ENCODE assay signal across 8 cellular contexts in the genomic region with DNA sequence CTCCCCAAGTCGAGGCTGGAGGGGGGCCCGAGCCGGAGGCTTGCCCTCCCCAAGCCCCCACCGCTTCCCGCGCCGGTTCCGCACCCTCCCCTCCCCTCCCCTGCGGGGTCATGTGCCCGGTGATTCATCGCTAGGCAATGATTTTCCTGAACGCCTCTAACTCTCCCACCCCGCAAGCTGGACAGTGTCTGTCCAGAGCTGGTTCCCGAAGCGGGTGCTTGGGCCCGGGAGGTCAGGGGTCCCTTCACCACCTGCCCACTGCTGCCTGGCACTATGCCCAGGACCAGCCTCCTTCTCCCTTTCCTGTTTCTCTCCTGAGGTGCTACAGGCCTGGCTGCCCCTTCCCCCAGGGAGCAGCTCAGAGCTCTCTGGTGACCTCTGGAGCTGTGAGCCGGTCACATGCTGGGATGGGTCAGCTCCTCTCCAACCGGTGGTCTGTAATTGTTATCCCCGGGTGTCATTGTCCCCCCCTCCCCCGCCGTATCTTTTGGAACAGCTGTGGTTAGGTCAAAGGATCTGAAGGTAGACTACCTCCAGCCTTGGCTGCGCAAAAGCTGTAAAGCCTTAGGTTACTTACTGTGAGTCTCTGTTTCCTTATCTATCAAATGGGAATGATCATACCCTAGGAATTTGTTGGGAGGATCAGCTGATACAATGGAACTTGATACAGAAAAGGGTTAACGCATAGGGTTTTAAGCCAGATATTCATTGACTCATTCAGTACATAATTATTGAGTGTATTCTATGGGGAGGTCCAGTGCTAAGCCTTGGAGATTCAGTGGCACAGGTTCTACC. TPM values are rescaled to one million over a fixed set of nuclear protein-coding genes. Genes with fewer than 3 reads are reported as not detected.
A peak's percentile ranks its signal among the peaks of the same experiment; 100 is the strongest.
DNase-seq lines count a peak whose midpoint lies in the region; ATAC-seq, FAIRE-seq and TF ChIP-seq lines count a peak whose summit lies in the region.

No MANE protein-coding gene starts in this region.

- H3K36me3 ChIP-seq in SJSA1 (peaks cover 7% of the 10 kb centered on the region), adrenal gland (replicated peaks in 1 of 2) (no peaks in the 10 kb centered on the region)

- H3K4me1 ChIP-seq in SJSA1 (replicated peaks) = peaks cover 15% of the 10 kb centered on the region
- peaks cover 12 to 17% of the 10 kb centered on the region in 2 donors for H3K4me1 ChIP-seq in adrenal gland (replicated peaks in 1 of 2)

- FAIRE-seq in urothelium cell line (lab: Jason Lieb, UNC) = no peak

- intact Hi-C loops in adrenal gland (cut with DNase I) = loop anchor here in 1 of 2 donors (2.0 kb wide), 1 partner anchor 49 kb away; no protein-coding TSS in a partner anchor
- intact Hi-C loops in Right ventricle myocardium superior (cut with DNase I) = loop anchor here (1.0 kb wide), 1 partner anchor 46 kb away; no protein-coding TSS in a partner anchor

- 7 to 14% (median 9%) methylated on average over 11 to 23 of the region's 23 CpGs for WGBS in adrenal gland, 4 donors

- no peak for TF ChIP-seq CTCF in GM12864 (IDR thresholded peaks at IDR 0.05; ENCODE audit: low read depth, low read length, missing control alignments)
- TF ChIP-seq CTCF in adrenal gland (IDR thresholded peaks at IDR 0.05) = no peak

- H3K9me3 ChIP-seq in SJSA1 (replicated peaks) (no peaks in the 10 kb centered on the region), adrenal gland (replicated peaks in 1 of 3) (no peaks in the 10 kb centered on the region)

- ATAC-seq in HG03460 (IDR thresholded peaks at IDR 0.05; ENCODE audit: unreplicated experiment) (peak; percentile 4), Right ventricle myocardium superior (ENCODE audit: poor library complexity) (peak; percentile 74), HG03469 (IDR thresholded peaks at IDR 0.05; ENCODE audit: unreplicated experiment) (no peak)

- H3K4me3 ChIP-seq in GM12864 (ENCODE audit: low read depth, low read length) = peak overlapping the region; percentile 69
- H3K4me3 ChIP-seq in SJSA1 = peak overlapping the region; percentile 93
- H3K4me3 ChIP-seq in adrenal gland = peak overlapping the region; percentile 89 to 97 (median 91)

- peak in 1 of 2 donors; percentile 59 for TF ChIP-seq POLR2A in adrenal gland (IDR thresholded peaks at IDR 0.05)

- H3K27ac ChIP-seq in SJSA1 (peak overlapping the region; percentile 69), adrenal gland (peak overlapping the region; percentile 86 to 98 (median 95))

- DNase-seq in GM12864 (ENCODE audit: low read depth) (no peak), SJSA1 (ENCODE audit: low read depth in 1 of 2, low spot score in 2 of 2) (peak; percentile 77 to 87), adrenal gland (peak; percentile 85 to 93 (median 86)), Right ventricle myocardium superior (peak; percentile 78), occipital lobe (lab: John Stamatoyannopoulos, UW) (peak; percentile 57), urothelium cell line (ENCODE audit: low spot score) (peak; percentile 82)

- H3K27me3 ChIP-seq in SJSA1 (replicated peaks) = peaks cover 2% of the 10 kb centered on the region; the same call in 1 of the 2 replicates
- H3K27me3 ChIP-seq in adrenal gland = no peaks in the 10 kb centered on the region

RNA-seq across cellular contexts. Expression of a gene that starts 0.7 kb away (rescaled TPM):
- 29.7 and 31.3 TPM in 2 replicates for total RNA-seq in SJSA1 (2014; rRNA removed; shearing (Covaris generic))
- 10 to 100 TPM; 18.4 to 63.2 (median 38.0) TPM for total RNA-seq in adrenal gland
- polyA plus RNA-seq in adrenal gland = 10 to 100 TPM; 12.3 to 26.3 (median 24.7) TPM
- total RNA-seq in Right ventricle myocardium superior = 9.2 TPM
- total RNA-seq in occipital lobe = 26.4 TPM

RNA-seq across cellular contexts. Expression of a gene that starts 42.3 kb away (rescaled TPM):
- not detected in 2 replicates for total RNA-seq in SJSA1 (2014; rRNA removed; shearing (Covaris generic))
- total RNA-seq in adrenal gland = not detected
- polyA plus RNA-seq in adrenal gland = not detected
- not detected for total RNA-seq in Right ventricle myocardium superior
- total RNA-seq in occipital lobe = not detected

RNA-seq across cellular contexts. Expression of a gene that starts 54.7 kb away (rescaled TPM):
- 93.0 and 117 TPM in 2 replicates for total RNA-seq in SJSA1 (2014; rRNA removed; shearing (Covaris generic))
- total RNA-seq in adrenal gland = 100 to 1,000 TPM in 1 of 8 donors, 10 to 100 TPM in 7; 47.5 to 101 (median 73.5) TPM
- polyA plus RNA-seq in adrenal gland = 100 to 1,000 TPM in 2 of 3 donors, 10 to 100 TPM in 1; 61.5 to 143 (median 107) TPM
- total RNA-seq in Right ventricle myocardium superior = 95.3 TPM
- 29.6 TPM for total RNA-seq in occipital lobe
